ENCODE assay signal across 13 cellular contexts in the genomic region with DNA sequence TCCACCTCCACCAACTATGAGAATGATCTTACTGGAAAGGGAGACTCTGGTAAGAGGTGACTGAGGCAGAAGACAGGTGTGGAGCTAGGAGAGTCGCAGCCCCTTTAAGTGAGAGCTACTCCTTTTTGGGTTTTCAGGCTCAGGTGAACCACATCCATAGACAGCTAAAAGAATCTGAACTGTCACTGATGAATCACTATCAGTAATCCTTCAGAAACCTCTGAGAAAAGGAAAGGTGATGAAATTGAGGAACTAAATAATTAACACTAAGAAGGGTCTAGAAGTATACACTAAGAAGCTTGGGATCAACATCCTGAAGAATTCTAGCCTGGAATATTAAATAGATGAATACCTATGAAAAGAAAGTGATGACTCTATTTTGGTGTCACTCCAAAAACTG.
A peak's percentile ranks its signal among the peaks of the same experiment; 100 is the strongest.
DNase-seq lines count a peak whose midpoint lies in the region; ATAC-seq, FAIRE-seq and TF ChIP-seq lines count a peak whose summit lies in the region.
"Had no signal": no experiment of that assay in that cellular context is flagged by ENCODE, and none has a peak within 500 bp of the region (broad histone marks: within the 10 kb centered on the region; RNA-seq: fewer than 3 reads in every experiment).

No MANE protein-coding gene starts in this region.

- no peak for TF ChIP-seq EP300 in upper lobe of left lung (IDR thresholded peaks at IDR 0.05)

- peaks cover 2% of the 10 kb centered on the region for H3K27me3 Mint-ChIP-seq in chondrocyte (ENCODE audit: low read depth)
- H3K27me3 Mint-ChIP-seq: type B pancreatic cell had no signal

- 96% methylated on average over 1 of the region's 1 CpG for WGBS in right cardiac atrium
- 100% methylated on average over 1 of the region's 1 CpG for WGBS in prostate gland
- WGBS in upper lobe of left lung, 2 donors = 84 to 100% methylated on average over 1 of the region's 1 CpG

- H3K9me3 Mint-ChIP-seq in chondrocyte (ENCODE audit: low read depth) = peaks cover 6% of the 10 kb centered on the region
- H3K9me3 Mint-ChIP-seq: type B pancreatic cell had no signal

- no peak overlapping the region for H3K27ac Mint-ChIP-seq in chondrocyte (ENCODE audit: unreplicated experiment)
- H3K27ac Mint-ChIP-seq: B cell, type B pancreatic cell had no signal

- no peak overlapping the region for H3K4me3 Mint-ChIP-seq in chondrocyte (ENCODE audit: unreplicated experiment)
- H3K4me3 Mint-ChIP-seq: B cell, type B pancreatic cell had no signal

- H3K36me3 Mint-ChIP-seq in chondrocyte (ENCODE audit: low read depth) = no peaks in the 10 kb centered on the region

- H3K4me3 ChIP-seq in bronchial epithelial cell (ENCODE audit: low read depth, low read length) (no peak overlapping the region), right cardiac atrium (ENCODE audit: low read length) (no peak overlapping the region), prostate gland (no peak overlapping the region), upper lobe of left lung (no peak overlapping the region)

- no peaks in the 10 kb centered on the region for H3K9me3 ChIP-seq in right cardiac atrium (ENCODE audit: control insufficient read depth, low read length)
- no peaks in the 10 kb centered on the region for H3K9me3 ChIP-seq in prostate gland
- H3K9me3 ChIP-seq in upper lobe of left lung = no peaks in the 10 kb centered on the region

- peaks cover 39% of the 10 kb centered on the region for H3K4me1 Mint-ChIP-seq in chondrocyte (ENCODE audit: low read depth)
- H3K4me1 Mint-ChIP-seq: B cell had no signal

- FAIRE-seq in bronchial epithelial cell (lab: Jason Lieb, UNC) = no peak
- FAIRE-seq: GM18507 had no signal

- TF ChIP-seq CTCF in bronchial epithelial cell (IDR thresholded peaks at IDR 0.05; ENCODE audit: insufficient read depth, low read length, severe bottlenecking) = no peak
- no peak for TF ChIP-seq CTCF in prostate gland (IDR thresholded peaks at IDR 0.05)
- no peak for TF ChIP-seq CTCF in upper lobe of left lung (IDR thresholded peaks at IDR 0.05)
- TF ChIP-seq CTCF in chondrocyte (IDR thresholded peaks at IDR 0.05) = no peak

- no peak for TF ChIP-seq POLR2A in prostate gland (IDR thresholded peaks at IDR 0.05)
- TF ChIP-seq POLR2A in upper lobe of left lung (IDR thresholded peaks at IDR 0.05) = no peak

- DNase-seq in bronchial epithelial cell (ENCODE audit: low read depth) (peak; percentile 15), right cardiac atrium (no peak), prostate gland (ENCODE audit: low spot score) (no peak), upper lobe of left lung (no peak), chondrocyte (ENCODE audit: low spot score) (no peak)
- no peak for DNase-seq in effector CD4-positive, alpha-beta T cell
- DNase-seq: activated effector memory CD4-positive, alpha-beta T cell treated with anti-CD3 and anti-CD28 coated beads, Interleukin-2, amount 50 U/mL, for 16 hours; midbrain; NCI-H748 treated with DMSO at 0.1 percent for 48 hours had no signal

- H3K27ac ChIP-seq in right cardiac atrium (ENCODE audit: low read length) = peak overlapping the region; percentile 87
- H3K27ac ChIP-seq in prostate gland = peak overlapping the region; percentile 64 to 79
- peak overlapping the region; percentile 80 to 86 (median 83) for H3K27ac ChIP-seq in upper lobe of left lung

- H3K36me3 ChIP-seq in bronchial epithelial cell (ENCODE audit: control insufficient read depth, insufficient read depth, low read length) = no peaks in the 10 kb centered on the region
- H3K36me3 ChIP-seq in prostate gland = no peaks in the 10 kb centered on the region
- no peaks in the 10 kb centered on the region for H3K36me3 ChIP-seq in upper lobe of left lung

- ATAC-seq in right cardiac atrium = no peak
- no peak for ATAC-seq in upper lobe of left lung (ENCODE audit: low FRiP score in 2 of 2)
- no peak for ATAC-seq in GM21423 (IDR thresholded peaks at IDR 0.05; ENCODE audit: unreplicated experiment)

- H3K4me1 ChIP-seq in right cardiac atrium (ENCODE audit: control insufficient read depth, insufficient read depth, low read length) (peaks cover 27% of the 10 kb centered on the region), prostate gland (replicated peaks) (peaks cover 9% of the 10 kb centered on the region), upper lobe of left lung (peaks cover 47 to 73% (median 66%) of the 10 kb centered on the region in 4 donors)

- H3K27me3 ChIP-seq in bronchial epithelial cell (ENCODE audit: control insufficient read depth, insufficient read depth, low read length) (no peaks in the 10 kb centered on the region), right cardiac atrium (ENCODE audit: control insufficient read depth, insufficient read depth) (no peaks in the 10 kb centered on the region), prostate gland (replicated peaks; ENCODE audit: insufficient read depth) (no peaks in the 10 kb centered on the region), upper lobe of left lung (no peaks in the 10 kb centered on the region)

- intact Hi-C loops in right cardiac atrium (cut with DNase I) (loop anchor here in 1 of 4 donors (5.0 kb wide), 1 partner anchor 46 kb away; no protein-coding TSS in a partner anchor), prostate gland (cut with DNase I) (loop anchor here (5.0 kb wide), 1 partner anchor 59 kb away; no protein-coding TSS in a partner anchor)
